9 cellular contexts compared by ENCODE assay signal in genomic region chr11:120914021-120914420, GRCh38.
"Had no signal": no experiment of that assay in that cellular context is flagged by ENCODE, and none has a peak within 500 bp of the region (broad histone marks: within the 10 kb centered on the region; RNA-seq: fewer than 3 reads in every experiment).

No MANE protein-coding gene starts in this region.

- H3K9ac ChIP-seq: GM23248 had no signal

- H3K27ac Mint-ChIP-seq: HFFc6, IgD-negative memory B cell had no signal

- ATAC-seq: HCT116, HepG2 had no signal

- H3K4me3 ChIP-seq: GM23248, HAP-1 had no signal

- H3K9me3 Mint-ChIP-seq: HFFc6, IgD-negative memory B cell had no signal

- H3K4me1 Mint-ChIP-seq: IgD-negative memory B cell had no signal

- H3K9me3 ChIP-seq: HAP-1 had no signal

- H3K36me3 ChIP-seq: HAP-1 had no signal

- H2AFZ ChIP-seq: GM23248 had no signal

- H3K36me3 Mint-ChIP-seq: IgD-negative memory B cell had no signal

- H3K4me3 Mint-ChIP-seq: HFFc6, IgD-negative memory B cell had no signal

- H3K27ac ChIP-seq: GM23248, HL-60 had no signal

- DNase-seq: GM23248, GOT3, H7, HFFc6 had no signal
